8 cellular contexts compared by ENCODE assay signal in the genomic region with DNA sequence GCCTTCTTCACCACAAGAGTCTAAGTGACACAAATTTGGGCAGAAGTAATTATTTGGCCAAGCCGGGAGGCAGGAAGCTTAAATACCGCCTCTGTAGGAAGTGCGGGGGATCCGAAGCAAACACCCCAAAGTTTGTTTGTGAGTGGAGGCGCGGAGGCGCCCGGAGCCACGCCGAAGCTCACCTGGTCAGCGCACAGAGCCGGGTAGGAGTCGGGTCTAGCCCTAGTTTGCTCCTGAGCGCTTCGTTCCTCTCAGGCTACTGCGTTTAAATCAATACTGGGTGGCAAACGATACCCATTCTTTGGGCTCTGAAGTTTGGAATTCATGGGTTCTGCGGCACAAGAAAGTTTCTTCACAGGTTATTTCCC. TPM values are rescaled to one million over a fixed set of nuclear protein-coding genes. Genes with fewer than 3 reads are reported as not detected.
DNase-seq lines count a peak whose midpoint lies in the region; ATAC-seq and TF ChIP-seq lines count a peak whose summit lies in the region.

No MANE protein-coding gene starts in this region.

- peak overlapping the region; percentile 99 for H2AFZ ChIP-seq in IMR-90 (replicated peaks; ENCODE audit: low read length, poor library complexity)

- 0 out of 3 replicates have a peak overlapping the region, but pooled peaks have one; percentile 86 for H2BK15ac ChIP-seq in IMR-90 (ENCODE audit: low read depth, low read length)

- peak overlapping the region; percentile 45 to 73 (median 67) for H3K4me3 Mint-ChIP-seq in CD4-positive, CD25-positive, alpha-beta regulatory T cell

- peak overlapping the region; percentile 91 for H3K4me2 ChIP-seq in IMR-90 (ENCODE audit: low read depth, low read length)

- no peak overlapping the region for H3K27ac Mint-ChIP-seq in CD4-positive, CD25-positive, alpha-beta regulatory T cell

- H3K27ac ChIP-seq in CD4-positive, CD25-positive, alpha-beta regulatory T cell (ENCODE audit: insufficient read depth, low read length, poor library complexity, severe bottlenecking), result no peak overlapping the region
- H3K27ac ChIP-seq in IMR-90 (ENCODE audit: insufficient read depth, low read length) (peak overlapping the region; percentile 80; the same call in 1 of the 2 replicates), upper lobe of right lung (no peak overlapping the region)

- H3K9me3 ChIP-seq in CD4-positive, CD25-positive, alpha-beta regulatory T cell (ENCODE audit: control insufficient read depth in 2 of 2, low read length in 2 of 2), result peaks cover 21 to 24% of the 10 kb centered on the region in 2 experiments
- H3K9me3 ChIP-seq in IMR-90 (ENCODE audit: control insufficient read depth, insufficient read depth, low read length), result peaks cover 6% of the 10 kb centered on the region
- H3K9me3 ChIP-seq in upper lobe of right lung, result peaks cover 4% of the 10 kb centered on the region

- peak overlapping the region; percentile 65; the same call in 1 of the 2 replicates for H4K5ac ChIP-seq in IMR-90 (ENCODE audit: low read depth, low read length)

- peaks cover 0 to 18% (median 7%) of the 10 kb centered on the region in 4 donors for H3K4me1 Mint-ChIP-seq in CD4-positive, CD25-positive, alpha-beta regulatory T cell

- H3K14ac ChIP-seq in IMR-90 (replicated peaks; ENCODE audit: low read depth, low read length), result peak overlapping the region; percentile 82; the same call in 1 of the 2 replicates

- peak overlapping the region; percentile 46 for H2AK9ac ChIP-seq in IMR-90 (replicated peaks; ENCODE audit: low read depth, low read length, poor library complexity)

- TF ChIP-seq POLR2A in IMR-90 (IDR thresholded peaks at IDR 0.05; ENCODE audit: low read depth, low read length) (no peak), lower leg skin (IDR thresholded peaks at IDR 0.05) (no peak)

- no peak overlapping the region for H2AK5ac ChIP-seq in IMR-90 (ENCODE audit: low read depth, low read length)

- no peaks in the 10 kb centered on the region for H4K20me1 ChIP-seq in IMR-90 (ENCODE audit: insufficient read depth, low read length)

- BruUV-seq in IMR-90 (replicated peaks; lab: Mats Ljungman, UMichigan), result no TSS peak

- H3K9ac ChIP-seq in IMR-90 (ENCODE audit: low read depth, low read length), result peak overlapping the region; percentile 86

- dilution Hi-C loops in IMR-90 (cut with HindIII; ENCODE audit: low sequenced_read_pairs, unreplicated experiment), result no loop called here

- H3K27me3 Mint-ChIP-seq in CD4-positive, CD25-positive, alpha-beta regulatory T cell, result peaks cover 88% of the 10 kb centered on the region

- no peak overlapping the region for H4K91ac ChIP-seq in IMR-90 (ENCODE audit: insufficient read depth, low read depth, low read length)

- CTCF ChIA-PET in IMR-90 (lab: Yijun Ruan, JAX), result interaction anchor here (0.5 to 2.1 kb wide), 3 partner anchors 11 to 33 kb away, joined by 3 to 8 read pairs (median 3); no protein-coding TSS in a partner anchor

- peak overlapping the region; percentile 87 for H2BK120ac ChIP-seq in IMR-90 (ENCODE audit: low read depth, low read length)

- intact Hi-C loops in IMR-90 (cut with micrococcal nuclease), result no loop called here
- intact Hi-C loops in lower leg skin (cut with DNase I; ENCODE audit: low total_unique reads), result no loop called here
- intact Hi-C loops in upper lobe of right lung (cut with DNase I), result no loop called here

- peaks cover 22% of the 10 kb centered on the region for H3K4me1 ChIP-seq in CD4-positive, CD25-positive, alpha-beta regulatory T cell (ENCODE audit: control insufficient read depth, insufficient read depth, low read length, poor library complexity, severe bottlenecking)
- H3K4me1 ChIP-seq in IMR-90 (ENCODE audit: control insufficient read depth, insufficient read depth, low read length) (peaks cover 8% of the 10 kb centered on the region), upper lobe of right lung (peaks cover 22% of the 10 kb centered on the region)

- no peak overlapping the region for H2BK5ac ChIP-seq in IMR-90 (ENCODE audit: low read depth, low read length, poor library complexity, severe bottlenecking)

- peak overlapping the region; percentile 74; the same call in 1 of the 2 replicates for H3K4ac ChIP-seq in IMR-90 (ENCODE audit: low read depth, low read length)

- in situ Hi-C loops in IMR-90 (cut with MboI; ENCODE audit: low sequenced_read_pairs), result no loop called here

- POLR2A ChIA-PET in IMR-90 (lab: Charles Lee; ENCODE audit: unreplicated experiment), result no interaction called here

- peaks cover 0 to 11% of the 10 kb centered on the region in 2 experiments; a peak in 1 of 4 replicates for H3K79me1 ChIP-seq in IMR-90 (ENCODE audit: low read depth in 1 of 2, low read length in 2 of 2)

- H3K18ac ChIP-seq in IMR-90 (ENCODE audit: low read depth, low read length), result peak overlapping the region; percentile 20

- TF ChIP-seq RAD21 in IMR-90 (IDR thresholded peaks at IDR 0.05; ENCODE audit: low read length), result no peak

- peak overlapping the region; percentile 37 for H3K4me3 ChIP-seq in CD4-positive, CD25-positive, alpha-beta regulatory T cell (ENCODE audit: low read depth, low read length)
- H3K4me3 ChIP-seq in IMR-90 (ENCODE audit: insufficient read depth, low read depth, low read length), result peak overlapping the region; percentile 86
- peak overlapping the region; percentile 79 for H3K4me3 ChIP-seq in choroid plexus epithelial cell (ENCODE audit: low read depth, low read length)
- peak overlapping the region; percentile 65 for H3K4me3 ChIP-seq in lower leg skin (ENCODE audit: low read depth, poor library complexity, severe bottlenecking)
- peak overlapping the region; percentile 58 for H3K4me3 ChIP-seq in upper lobe of right lung

- no peak for DNase-seq in CD4-positive, CD25-positive, alpha-beta regulatory T cell
- DNase-seq in IMR-90, result peak; percentile 5
- DNase-seq in choroid plexus epithelial cell (ENCODE audit: low read depth), result peak; percentile 19
- no peak for DNase-seq in lower leg skin (ENCODE audit: low spot score in 2 of 2)
- DNase-seq in upper lobe of right lung, result no peak
- no peak for DNase-seq in NCI-H2196 treated with DMSO at 0.1 percent for 48 hours (lab: John Stamatoyannopoulos, UW; ENCODE audit: unreplicated experiment)
- no peak for DNase-seq in GF-D8 (lab: John Stamatoyannopoulos, UW)

- H3K36me3 Mint-ChIP-seq in CD4-positive, CD25-positive, alpha-beta regulatory T cell, result peaks cover 4% of the 10 kb centered on the region

- H3K9me1 ChIP-seq in IMR-90 (ENCODE audit: insufficient read depth, low read length), result 0 out of 2 replicates have a peak, but pooled peaks cover 3% of the 10 kb centered on the region

- no peak for ATAC-seq in CD4-positive, CD25-positive, alpha-beta regulatory T cell (ENCODE audit: low read depth in 2 of 2)
- ATAC-seq in IMR-90 (ENCODE audit: low read depth), result peak; percentile 0; the same call in 1 of the 2 replicates
- ATAC-seq in upper lobe of right lung, result peak; percentile 4
- no peak for ATAC-seq in GM19324 (IDR thresholded peaks at IDR 0.05; ENCODE audit: low FRiP score, unreplicated experiment)

- H3K56ac ChIP-seq in IMR-90 (ENCODE audit: extremely low read depth, insufficient read depth, low read length), result peak overlapping the region; percentile 32; the same call in 1 of the 2 replicates

- H3K36me3 ChIP-seq in CD4-positive, CD25-positive, alpha-beta regulatory T cell (ENCODE audit: control insufficient read depth, insufficient read depth, low read length), result peaks cover 4% of the 10 kb centered on the region
- no peaks in the 10 kb centered on the region for H3K36me3 ChIP-seq in IMR-90 (ENCODE audit: control insufficient read depth, insufficient read depth, low read length)
- H3K36me3 ChIP-seq in upper lobe of right lung, result no peaks in the 10 kb centered on the region

- H3K9me3 Mint-ChIP-seq in CD4-positive, CD25-positive, alpha-beta regulatory T cell, result peaks cover 6 to 26% (median 13%) of the 10 kb centered on the region in 7 donors

- WGBS in IMR-90 (ENCODE audit: extremely low coverage in 2 of 2, insufficient read length in 1 of 2), 2 experiments, result 4% methylated on average over 10 of the region's 18 CpGs; no CpG with 5 or more reads in 1 of the 2 experiments
- 2 to 7% methylated on average over 18 of the region's 18 CpGs for WGBS in lower leg skin, 2 donors

- peak overlapping the region; percentile 89; the same call in 1 of the 2 replicates for H3K23ac ChIP-seq in IMR-90 (ENCODE audit: low read depth, low read length)

- H3K27me3 ChIP-seq in CD4-positive, CD25-positive, alpha-beta regulatory T cell (ENCODE audit: control insufficient read depth, insufficient read depth, low read length), result peaks cover 62% of the 10 kb centered on the region
- H3K27me3 ChIP-seq in IMR-90 (ENCODE audit: control insufficient read depth, insufficient read depth, low read length) (no peaks in the 10 kb centered on the region), upper lobe of right lung (peaks cover 65% of the 10 kb centered on the region)

- H2BK20ac ChIP-seq in IMR-90 (ENCODE audit: low read depth, low read length), result peak overlapping the region; percentile 34; the same call in 1 of the 2 replicates

- peak overlapping the region; percentile 29 to 60; a peak in 2 of 4 replicates for H4K8ac ChIP-seq in IMR-90 (ENCODE audit: low read depth in 2 of 2, low read length in 2 of 2)

- TF ChIP-seq CTCF in IMR-90 (conservative IDR thresholded peaks at IDR 0.05; ENCODE audit: low read depth, low read length), result no peak
- TF ChIP-seq CTCF in choroid plexus epithelial cell (conservative IDR thresholded peaks at IDR 0.05; ENCODE audit: low read depth, low read length), result no peak
- TF ChIP-seq CTCF in lower leg skin (IDR thresholded peaks at IDR 0.05), result no peak
- TF ChIP-seq CTCF in upper lobe of right lung (IDR thresholded peaks at IDR 0.05), result no peak

RNA-seq across cellular contexts. Expression of gene MCC, which starts 0.9 kb away (rescaled TPM):
- 11.1 TPM for total RNA-seq in CD4-positive, CD25-positive, alpha-beta regulatory T cell
- 1 to 10 TPM in 3 of 4 donors, under 1 TPM in 1; 0.47 to 3.5 (median 2.9) TPM for polyA plus RNA-seq in CD4-positive, CD25-positive, alpha-beta regulatory T cell
- total RNA-seq in IMR-90 (2012; rRNA removed) (17.8 and 20.6 TPM in 2 replicates), lower leg skin (10 to 100 TPM; 57.7 to 91.5 (median 76.0) TPM), upper lobe of right lung (18.6 TPM)
- polyA plus RNA-seq in IMR-90 (2012; rRNA removed), result 5.0 and 6.5 TPM in 2 replicates
- 2.7 and 4.8 TPM in 2 replicates for polyA plus RNA-seq in IMR-90 (2012; cell fraction: cytosol; rRNA removed)
- 7.1 and 14.3 TPM in 2 replicates for polyA plus RNA-seq in IMR-90 (2012; cell fraction: nucleus; rRNA removed; ENCODE audit: low replicate concordance)

RNA-seq across cellular contexts. Expression of gene YTHDC2, which starts 26.1 kb away (rescaled TPM):
- total RNA-seq in CD4-positive, CD25-positive, alpha-beta regulatory T cell, result 56.1 TPM
- polyA plus RNA-seq in CD4-positive, CD25-positive, alpha-beta regulatory T cell, result 10 to 100 TPM in 2 of 4 donors, 1 to 10 TPM in 2; 5.7 to 12.7 (median 10.1) TPM
- total RNA-seq in IMR-90 (2012; rRNA removed), result 13.4 and 22.5 TPM in 2 replicates
- polyA plus RNA-seq in IMR-90 (2012; rRNA removed), result 4.5 and 6.5 TPM in 2 replicates
- 0.78 and 0.80 TPM in 2 replicates for polyA plus RNA-seq in IMR-90 (2012; cell fraction: cytosol; rRNA removed)
- 4.5 and 21.9 TPM in 2 replicates for polyA plus RNA-seq in IMR-90 (2012; cell fraction: nucleus; rRNA removed; ENCODE audit: low replicate concordance)
- 10 to 100 TPM; 13.8 to 28.4 (median 16.7) TPM for total RNA-seq in lower leg skin
- total RNA-seq in upper lobe of right lung, result 21.7 TPM

RNA-seq across cellular contexts. Expression of gene TSSK1B, which starts 52.6 kb away (rescaled TPM):
- not detected for total RNA-seq in CD4-positive, CD25-positive, alpha-beta regulatory T cell
- polyA plus RNA-seq in CD4-positive, CD25-positive, alpha-beta regulatory T cell, result not detected
- total RNA-seq in IMR-90 (2012; rRNA removed), result under 0.01 and 0.18 TPM in 2 replicates
- 0.03 TPM in 1 of 2 replicates, not detected in the other for polyA plus RNA-seq in IMR-90 (2012; rRNA removed)
- not detected in 2 replicates for polyA plus RNA-seq in IMR-90 (2012; cell fraction: cytosol; rRNA removed)
- polyA plus RNA-seq in IMR-90 (2012; cell fraction: nucleus; rRNA removed; ENCODE audit: low replicate concordance), result 0.33 and 0.44 TPM in 2 replicates
- under 1 TPM in 3 of 4 donors, not detected in 1; 0.11 to 0.54 (median 0.42) TPM for total RNA-seq in lower leg skin
- not detected for total RNA-seq in upper lobe of right lung

Comparison
In these comparisons a context has a peak if more than half of its experiments do, and no peak if none do; other contexts are left out.
1. ATAC-seq: peak in IMR-90 (single experiment) and upper lobe of right lung (single experiment); none in CD4-positive, CD25-positive, alpha-beta regulatory T cell (0 of 2) and GM19324 (single experiment).
2. DNase-seq: peak in IMR-90 (single experiment) and choroid plexus epithelial cell (single experiment); none in CD4-positive, CD25-positive, alpha-beta regulatory T cell (0 of 3), lower leg skin (0 of 2), upper lobe of right lung (single experiment), NCI-H2196 treated with DMSO at 0.1 percent for 48 hours (single experiment) and GF-D8 (single experiment).
3. Peak in every context shown above with its lines, with median percentiles within 50 percentile points of each other: H3K4me3 ChIP-seq.